In the genomic region with DNA sequence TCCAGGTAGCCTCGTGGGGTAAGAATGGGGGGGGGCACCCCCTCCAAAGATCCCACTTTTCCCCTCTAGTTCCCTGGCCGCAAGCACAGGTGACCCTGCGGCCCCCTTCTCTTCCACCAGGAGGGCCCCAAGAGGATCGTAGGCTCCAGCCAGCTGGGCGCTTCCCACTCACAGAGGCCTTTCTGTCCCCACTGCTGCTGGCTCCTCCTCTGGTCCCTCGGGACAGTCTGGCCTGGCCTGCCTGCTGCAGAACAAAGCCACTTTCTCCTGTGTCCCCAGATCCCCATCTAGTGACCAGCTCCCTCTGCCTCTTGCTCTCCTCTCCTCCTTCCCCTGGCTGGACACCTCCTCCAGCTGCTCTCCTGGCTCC, we compare ENCODE assay signal across 9 cellular contexts. TPM values are rescaled to one million over a fixed set of nuclear protein-coding genes. Genes with fewer than 3 reads are reported as not detected.
DNase-seq lines count a peak whose midpoint lies in the region; FAIRE-seq and TF ChIP-seq lines count a peak whose summit lies in the region.
"Had no signal": no experiment of that assay in that cellular context is flagged by ENCODE, and none has a peak within 500 bp of the region (broad histone marks: within the 10 kb centered on the region; RNA-seq: fewer than 3 reads in every experiment).

No MANE protein-coding gene starts in this region.

- no peaks in the 10 kb centered on the region for H3K9me3 Mint-ChIP-seq in activated naive CD4-positive, alpha-beta T cell treated with anti-CD3 and anti-CD28 coated beads for 36 hours
- H3K9me3 Mint-ChIP-seq in astrocyte (ENCODE audit: unreplicated experiment): no peaks in the 10 kb centered on the region

- H3K9me3 ChIP-seq in MM.1S (replicated peaks; ENCODE audit: insufficient read depth, low read length) (no peaks in the 10 kb centered on the region), astrocyte (ENCODE audit: insufficient read depth, low read depth, low read length) (no peaks in the 10 kb centered on the region), keratinocyte (ENCODE audit: control insufficient read depth, low read depth, low read length) (no peaks in the 10 kb centered on the region)

- H3K4me1 ChIP-seq in MM.1S (ENCODE audit: low read length): peaks cover 24% of the 10 kb centered on the region
- H3K4me1 ChIP-seq in astrocyte (ENCODE audit: insufficient read depth, low read length): peaks cover 9% of the 10 kb centered on the region
- peaks cover 13% of the 10 kb centered on the region for H3K4me1 ChIP-seq in keratinocyte (ENCODE audit: control insufficient read depth, extremely low read depth, insufficient read depth, low read length)

- H3K79me2 ChIP-seq in MM.1S (ENCODE audit: low read length): peaks cover 27% of the 10 kb centered on the region
- H3K79me2 ChIP-seq in astrocyte (ENCODE audit: insufficient read depth, low read length): no peaks in the 10 kb centered on the region
- H3K79me2 ChIP-seq in keratinocyte (ENCODE audit: control insufficient read depth, insufficient read depth, low read length): no peaks in the 10 kb centered on the region

- H3K4me2 ChIP-seq in MM.1S (ENCODE audit: low read depth, low read length): peak overlapping the region; percentile 99
- H3K4me2 ChIP-seq in astrocyte (ENCODE audit: low read length): peak overlapping the region; percentile 86
- peak overlapping the region; percentile 70 for H3K4me2 ChIP-seq in keratinocyte (ENCODE audit: control insufficient read depth, extremely low read depth, insufficient read depth, low read depth, low read length)

- no peaks in the 10 kb centered on the region for H3K36me3 ChIP-seq in MM.1S (replicated peaks; ENCODE audit: insufficient read depth, low read length)
- no peaks in the 10 kb centered on the region for H3K36me3 ChIP-seq in astrocyte (ENCODE audit: insufficient read depth, low read length)
- no peaks in the 10 kb centered on the region for H3K36me3 ChIP-seq in keratinocyte (ENCODE audit: control insufficient read depth in 2 of 2, extremely low read depth in 1 of 2, insufficient read depth in 2 of 2, low read length in 2 of 2)

- H3K27ac ChIP-seq in MM.1S (ENCODE audit: low read length) (peak overlapping the region; percentile 46; the same call in 1 of the 2 replicates), astrocyte (ENCODE audit: low read depth, low read length) (no peak overlapping the region), keratinocyte (ENCODE audit: control insufficient read depth, insufficient read depth, low read length) (no peak overlapping the region), substantia nigra (ENCODE audit: low read depth, low read length, poor library complexity, severe bottlenecking) (peak overlapping the region; percentile 97)

- peak overlapping the region; percentile 40 for H3K27ac Mint-ChIP-seq in activated naive CD4-positive, alpha-beta T cell treated with anti-CD3 and anti-CD28 coated beads for 36 hours
- H3K27ac Mint-ChIP-seq in astrocyte (ENCODE audit: unreplicated experiment): no peak overlapping the region

- peak overlapping the region; percentile 91 for H2AFZ ChIP-seq in MM.1S (ENCODE audit: low read length)
- H2AFZ ChIP-seq in astrocyte (ENCODE audit: low read depth, low read length): peak overlapping the region; percentile 75
- no peak overlapping the region for H2AFZ ChIP-seq in keratinocyte (ENCODE audit: control insufficient read depth, low read length)

- no peaks in the 10 kb centered on the region for H3K9me2 ChIP-seq in MM.1S (replicated peaks; ENCODE audit: insufficient read depth, low read length)

- H3K27me3 Mint-ChIP-seq in activated naive CD4-positive, alpha-beta T cell treated with anti-CD3 and anti-CD28 coated beads for 36 hours (ENCODE audit: low read depth): peaks cover 3% of the 10 kb centered on the region
- peaks cover 26% of the 10 kb centered on the region for H3K27me3 Mint-ChIP-seq in astrocyte (ENCODE audit: low read depth, unreplicated experiment)

- 0 out of 2 replicates have a peak, but pooled peaks cover 3% of the 10 kb centered on the region for H4K20me1 ChIP-seq in MM.1S (ENCODE audit: insufficient read depth, low read length)
- peaks cover 14% of the 10 kb centered on the region for H4K20me1 ChIP-seq in astrocyte (ENCODE audit: insufficient read depth, low read length)
- no peaks in the 10 kb centered on the region for H4K20me1 ChIP-seq in keratinocyte (ENCODE audit: control insufficient read depth, extremely low read depth, insufficient read depth, low read length)

- no peaks in the 10 kb centered on the region for H3K9me1 ChIP-seq in keratinocyte (ENCODE audit: control insufficient read depth, extremely low read depth, insufficient read depth, low read length)

- no peak for FAIRE-seq in astrocyte (lab: Jason Lieb, UNC)
- FAIRE-seq in keratinocyte (lab: Jason Lieb, UNC): no peak

- peaks cover 9% of the 10 kb centered on the region for H3K4me1 Mint-ChIP-seq in activated naive CD4-positive, alpha-beta T cell treated with anti-CD3 and anti-CD28 coated beads for 36 hours (ENCODE audit: low read depth)
- H3K4me1 Mint-ChIP-seq in astrocyte (ENCODE audit: low read depth, unreplicated experiment): no peaks in the 10 kb centered on the region

- CTCF ChIA-PET in activated naive CD4-positive, alpha-beta T cell treated with anti-CD3 and anti-CD28 coated beads for 36 hours (lab: Charles Lee): interaction anchor here (0.6 to 9.0 kb wide), 7 partner anchors 12 to 123 kb away, joined by 3 to 66 read pairs (median 5); a partner anchor contains a TSS

- H3K4me3 ChIP-seq in MM.1S (ENCODE audit: low read length): peak overlapping the region; percentile 72
- peak overlapping the region; percentile 61 for H3K4me3 ChIP-seq in astrocyte (ENCODE audit: insufficient read depth, low read depth, low read length)
- peak overlapping the region; percentile 23 to 64 (median 61) for H3K4me3 ChIP-seq in keratinocyte (ENCODE audit: control insufficient read depth in 2 of 3, extremely low read depth in 1 of 3, insufficient read depth in 2 of 3, low read depth in 1 of 3, low read length in 3 of 3)

- dilution Hi-C loops in keratinocyte (cut with MboI; ENCODE audit: extremely low pct_ligation_motif_present, low sequenced_read_pairs): no loop called here

- no peaks in the 10 kb centered on the region for H3K36me3 Mint-ChIP-seq in activated naive CD4-positive, alpha-beta T cell treated with anti-CD3 and anti-CD28 coated beads for 36 hours (ENCODE audit: low read depth)
- peaks cover 3% of the 10 kb centered on the region for H3K36me3 Mint-ChIP-seq in astrocyte (ENCODE audit: low read depth, unreplicated experiment)

- peak overlapping the region; percentile 56 for H3K4me3 Mint-ChIP-seq in activated naive CD4-positive, alpha-beta T cell treated with anti-CD3 and anti-CD28 coated beads for 36 hours
- H3K4me3 Mint-ChIP-seq in astrocyte (ENCODE audit: unreplicated experiment): peak overlapping the region; percentile 71

- no peak for DNase-seq in activated naive CD4-positive, alpha-beta T cell treated with anti-CD3 and anti-CD28 coated beads for 36 hours
- no peak for DNase-seq in activated naive CD4-positive, alpha-beta T cell treated with anti-CD3 and anti-CD28 coated beads, Interleukin-2, amount 50 U/mL, for 16 hours
- no peak for DNase-seq in MM.1S
- DNase-seq in astrocyte (ENCODE audit: low read depth): no peak
- DNase-seq in keratinocyte (ENCODE audit: low read depth, low spot score): no peak
- peak; percentile 52 to 94 (median 83) for DNase-seq in substantia nigra (lab: John Stamatoyannopoulos, UW)
- DNase-seq in NCI-H446 (lab: John Stamatoyannopoulos, UW): no peak
- DNase-seq in stimulated activated CD4-positive, alpha-beta T cell treated with anti-CD3 and anti-CD28 coated beads, Interleukin-4, amount 100 ng/mL, for 4 hours: no peak

- TF ChIP-seq CTCF in MM.1S (IDR thresholded peaks at IDR 0.05; ENCODE audit: low read length): no peak
- TF ChIP-seq CTCF in astrocyte (IDR thresholded peaks at IDR 0.05; ENCODE audit: insufficient read depth, low read depth, low read length): no peak
- TF ChIP-seq CTCF in keratinocyte (optimal IDR thresholded peaks at IDR 0.05 in 1 of 3, IDR thresholded peaks at IDR 0.05 in 1 of 3, conservative IDR thresholded peaks at IDR 0.05 in 1 of 3; ENCODE audit: extremely low read depth in 1 of 3, insufficient read depth in 2 of 3, low read length in 3 of 3): no peak

- intact Hi-C loops in activated naive CD4-positive, alpha-beta T cell treated with anti-CD3 and anti-CD28 coated beads for 36 hours (cut with micrococcal nuclease): loop anchor here (1.0 kb wide), 2 partner anchors 15 to 36 kb away; a partner anchor contains a TSS

- H3K27me3 ChIP-seq in MM.1S (replicated peaks; ENCODE audit: insufficient read depth, low read length) (no peaks in the 10 kb centered on the region), astrocyte (ENCODE audit: insufficient read depth, low read length) (no peaks in the 10 kb centered on the region), keratinocyte (ENCODE audit: control insufficient read depth, extremely low read depth, insufficient read depth, low read length) (no peaks in the 10 kb centered on the region)

- H3F3A ChIP-seq in MM.1S (ENCODE audit: insufficient read depth, low read length): peaks cover 10% of the 10 kb centered on the region

- H3K9ac ChIP-seq in MM.1S (ENCODE audit: low read length) (peak overlapping the region; percentile 67; the same call in 1 of the 2 replicates), astrocyte (ENCODE audit: low read length) (peak overlapping the region; percentile 27), keratinocyte (ENCODE audit: control insufficient read depth, extremely low read depth, insufficient read depth, low read length) (peak overlapping the region; percentile 28)

RNA-seq across cellular contexts. Expression of a gene that starts 0.5 kb away (rescaled TPM):
- total RNA-seq in activated naive CD4-positive, alpha-beta T cell treated with anti-CD3 and anti-CD28 coated beads for 36 hours: 1 to 10 TPM; 3.8 to 3.9 TPM
- total RNA-seq in astrocyte: 0.41 and 0.43 TPM in 2 replicates
- polyA plus RNA-seq in keratinocyte: 0.90 to 1.6 TPM (median 1.2 TPM) in 3 replicates
- 0.75 TPM for polyA plus RNA-seq in keratinocyte (2011; ENCODE audit: low read depth)
- 0.47 and 0.81 TPM in 2 replicates for polyA plus RNA-seq in keratinocyte (2011; cell fraction: cytosol; rRNA removed)
- 0.76 and 0.88 TPM in 2 replicates for polyA plus RNA-seq in keratinocyte (2011; cell fraction: nucleus; rRNA removed)
- 1.0 and 2.3 TPM in 2 replicates for polyA plus RNA-seq in keratinocyte (2012; ENCODE audit: low replicate concordance)
- polyA minus RNA-seq in keratinocyte: 0.33 to 1.4 TPM (median 1.0 TPM) in 3 replicates
- polyA minus RNA-seq in keratinocyte (2011; cell fraction: cytosol; rRNA and poly(A)+ RNA removed): 5.6 TPM
- polyA minus RNA-seq in keratinocyte (2011; cell fraction: nucleus; rRNA and poly(A)+ RNA removed): 0.78 and 1.2 TPM in 2 replicates

RNA-seq across cellular contexts. Expression of a gene that starts 6.4 kb away (rescaled TPM):
- 1 to 10 TPM; 2.6 to 3.4 TPM for total RNA-seq in activated naive CD4-positive, alpha-beta T cell treated with anti-CD3 and anti-CD28 coated beads for 36 hours
- total RNA-seq in astrocyte: 4.0 and 4.7 TPM in 2 replicates
- polyA plus RNA-seq in keratinocyte: 2.7 to 4.3 TPM (median 4.3 TPM) in 3 replicates
- polyA plus RNA-seq in keratinocyte (2011; ENCODE audit: low read depth): 1.1 TPM
- polyA plus RNA-seq in keratinocyte (2011; cell fraction: cytosol; rRNA removed): 2.1 and 3.0 TPM in 2 replicates
- 14.2 and 17.5 TPM in 2 replicates for polyA plus RNA-seq in keratinocyte (2011; cell fraction: nucleus; rRNA removed)
- polyA plus RNA-seq in keratinocyte (2012; ENCODE audit: low replicate concordance): 4.8 and 5.0 TPM in 2 replicates
- 2.3 to 5.2 TPM (median 3.5 TPM) in 3 replicates for polyA minus RNA-seq in keratinocyte
- polyA minus RNA-seq in keratinocyte (2011; cell fraction: cytosol; rRNA and poly(A)+ RNA removed): 3.3 TPM
- 3.7 and 4.3 TPM in 2 replicates for polyA minus RNA-seq in keratinocyte (2011; cell fraction: nucleus; rRNA and poly(A)+ RNA removed)

RNA-seq across cellular contexts. Expression of a gene that starts 15.9 kb away (rescaled TPM):
- total RNA-seq in activated naive CD4-positive, alpha-beta T cell treated with anti-CD3 and anti-CD28 coated beads for 36 hours: 10 to 100 TPM; 18.7 to 18.9 TPM
- total RNA-seq in astrocyte: 69.2 and 89.0 TPM in 2 replicates
- 31.4 to 48.2 TPM (median 34.3 TPM) in 3 replicates for polyA plus RNA-seq in keratinocyte
- polyA plus RNA-seq in keratinocyte (2011; ENCODE audit: low read depth): 126 TPM
- 20.5 and 24.1 TPM in 2 replicates for polyA plus RNA-seq in keratinocyte (2011; cell fraction: cytosol; rRNA removed)
- polyA plus RNA-seq in keratinocyte (2011; cell fraction: nucleus; rRNA removed): 99.9 and 115 TPM in 2 replicates
- 35.1 and 36.7 TPM in 2 replicates for polyA plus RNA-seq in keratinocyte (2012; ENCODE audit: low replicate concordance)
- polyA minus RNA-seq in keratinocyte: 40.5 to 48.5 TPM (median 42.4 TPM) in 3 replicates
- polyA minus RNA-seq in keratinocyte (2011; cell fraction: cytosol; rRNA and poly(A)+ RNA removed): 42.0 TPM
- 64.6 and 80.4 TPM in 2 replicates for polyA minus RNA-seq in keratinocyte (2011; cell fraction: nucleus; rRNA and poly(A)+ RNA removed)

RNA-seq across cellular contexts. Expression of a gene that starts 17.0 kb away (rescaled TPM):
- not detected for total RNA-seq in activated naive CD4-positive, alpha-beta T cell treated with anti-CD3 and anti-CD28 coated beads for 36 hours
- total RNA-seq in astrocyte: 0.14 and 0.55 TPM in 2 replicates
- polyA plus RNA-seq in keratinocyte: 0.52 to 1.3 TPM (median 0.65 TPM) in 3 replicates
- 2.4 TPM for polyA plus RNA-seq in keratinocyte (2011; ENCODE audit: low read depth)
- polyA plus RNA-seq in keratinocyte (2011; cell fraction: cytosol; rRNA removed): 0.63 and 1.4 TPM in 2 replicates
- 4.2 and 5.5 TPM in 2 replicates for polyA plus RNA-seq in keratinocyte (2011; cell fraction: nucleus; rRNA removed)
- polyA plus RNA-seq in keratinocyte (2012; ENCODE audit: low replicate concordance): 2.9 and 10.7 TPM in 2 replicates
- polyA minus RNA-seq in keratinocyte: 0.35 to 2.9 TPM (median 0.59 TPM) in 3 replicates
- polyA minus RNA-seq in keratinocyte (2011; cell fraction: cytosol; rRNA and poly(A)+ RNA removed): 2.9 TPM
- 2.1 and 2.8 TPM in 2 replicates for polyA minus RNA-seq in keratinocyte (2011; cell fraction: nucleus; rRNA and poly(A)+ RNA removed)
- total RNA-seq: glomerular endothelial cell had no signal

RNA-seq across cellular contexts. Expression of a gene that starts 24.9 kb away (rescaled TPM):
- total RNA-seq in activated naive CD4-positive, alpha-beta T cell treated with anti-CD3 and anti-CD28 coated beads for 36 hours: 10 to 100 TPM; 14.2 to 15.9 TPM
- 65.9 and 66.8 TPM in 2 replicates for total RNA-seq in astrocyte
- polyA plus RNA-seq in keratinocyte: 9.8 to 23.8 TPM (median 10.6 TPM) in 3 replicates
- 24.0 TPM for polyA plus RNA-seq in keratinocyte (2011; ENCODE audit: low read depth)
- polyA plus RNA-seq in keratinocyte (2011; cell fraction: cytosol; rRNA removed): 5.1 and 22.1 TPM in 2 replicates
- 56.8 and 102 TPM in 2 replicates for polyA plus RNA-seq in keratinocyte (2011; cell fraction: nucleus; rRNA removed)
- 25.1 and 32.5 TPM in 2 replicates for polyA plus RNA-seq in keratinocyte (2012; ENCODE audit: low replicate concordance)
- polyA minus RNA-seq in keratinocyte: 2.6 to 5.8 TPM (median 3.4 TPM) in 3 replicates
- 40.3 TPM for polyA minus RNA-seq in keratinocyte (2011; cell fraction: cytosol; rRNA and poly(A)+ RNA removed)
- 14.3 and 22.4 TPM in 2 replicates for polyA minus RNA-seq in keratinocyte (2011; cell fraction: nucleus; rRNA and poly(A)+ RNA removed)

Comparison
In these comparisons a context has a peak if more than half of its experiments do, and no peak if none do; other contexts are left out.
1. DNase-seq: peak in substantia nigra (49 of 49); none in activated naive CD4-positive, alpha-beta T cell treated with anti-CD3 and anti-CD28 coated beads for 36 hours (single experiment), activated naive CD4-positive, alpha-beta T cell treated with anti-CD3 and anti-CD28 coated beads, Interleukin-2, amount 50 U/mL, for 16 hours (single experiment), MM.1S (single experiment), astrocyte (single experiment), keratinocyte (single experiment), NCI-H446 (0 of 2) and stimulated activated CD4-positive, alpha-beta T cell treated with anti-CD3 and anti-CD28 coated beads, Interleukin-4, amount 100 ng/mL, for 4 hours (0 of 2).
2. H3K27ac ChIP-seq: peak in MM.1S (single experiment) and substantia nigra (single experiment); none in astrocyte (single experiment) and keratinocyte (single experiment).
3. Peak in every context shown above with its lines, with median percentiles within 50 percentile points of each other: H3K4me2 ChIP-seq, H3K4me3 ChIP-seq and H3K9ac ChIP-seq.